30 cellular contexts compared by ENCODE assay signal in the genomic region with DNA sequence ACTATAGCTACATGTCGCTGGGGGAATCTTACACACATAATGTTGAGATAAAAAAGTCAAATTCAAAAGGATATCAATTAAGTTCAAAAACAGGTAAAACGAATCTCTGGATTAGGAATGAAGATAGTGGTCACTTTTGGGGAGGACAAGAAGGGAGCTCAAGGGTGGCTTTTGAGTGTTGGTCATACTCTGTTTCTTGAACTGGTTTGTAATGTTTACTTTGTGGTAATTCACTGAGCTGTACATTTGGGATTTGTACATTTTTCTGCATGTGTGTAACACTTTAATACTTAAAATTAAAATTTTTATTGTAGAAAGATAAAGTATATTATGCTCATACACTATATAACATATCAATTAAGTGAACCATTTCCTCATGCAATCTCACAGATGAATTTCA.
"Had no signal": no experiment of that assay in that cellular context is flagged by ENCODE, and none has a peak within 500 bp of the region (broad histone marks: within the 10 kb centered on the region; RNA-seq: fewer than 3 reads in every experiment).

No MANE protein-coding gene starts in this region.

- H3K27me3 Mint-ChIP-seq: naive B cell; natural killer cell treated with Interleukin-12 subunit alpha and Interleukin-12 subunit beta and Interleukin-15 and Interleukin-18, amount 100 ng/mL, for 72 hours had no signal

- DNase-seq: dorsolateral prefrontal cortex; effector CD4-positive, alpha-beta T cell; foreskin melanocyte; glutamatergic neuron; heart right ventricle; hypothalamus; immature natural killer cell; kidney; mesenchymal stem cell; mucosa of descending colon; naive B cell; nucleus accumbens; stimulated activated CD4-positive, alpha-beta T cell treated with anti-CD3 and anti-CD28 coated beads, Interleukin-12 subunit alpha, Interleukin-12 subunit beta, amount 100 ng/mL, for 4 hours; stimulated activated CD4-positive, alpha-beta T cell treated with anti-CD3 and anti-CD28 coated beads, Interleukin-1b, Interleukin-23, amount 100 ng/mL, for 48 hours; stimulated activated CD4-positive, alpha-beta T cell treated with anti-CD3 and anti-CD28 coated beads, Interleukin-4, amount 100 ng/mL, for 1 hour; stimulated activated CD8-positive, alpha-beta memory T cell treated with anti-CD3 and anti-CD28 coated beads, Interleukin-4, amount 100 ng/mL, for 48 hours; stimulated activated naive CD4-positive, alpha-beta T cell treated with Interleukin-2 at 50 U/mL for 16 hours; stomach; thyroid gland; trophoblast cell had no signal

- FAIRE-seq: colon, kidney had no signal

- H3K27ac Mint-ChIP-seq: mesothelial cell of epicardium; naive B cell; natural killer cell treated with Interleukin-12 subunit alpha and Interleukin-12 subunit beta and Interleukin-15 and Interleukin-18, amount 100 ng/mL, for 72 hours had no signal

- H3K4me1 Mint-ChIP-seq: mesothelial cell of epicardium had no signal

- H3K27me3 ChIP-seq: dorsolateral prefrontal cortex, heart right ventricle, right atrium auricular region, stomach, thyroid gland, vagina had no signal

- H3K36me3 ChIP-seq: prostate gland, right atrium auricular region, thyroid gland had no signal

- H3K4me1 ChIP-seq: heart right ventricle, prostate gland, right atrium auricular region, stomach, thyroid gland, vagina had no signal

- H3K4me3 ChIP-seq: dorsolateral prefrontal cortex, heart right ventricle, mucosa of descending colon, prostate gland, right atrium auricular region, smooth muscle cell, stomach, thyroid gland, vagina had no signal

- H3K9me3 Mint-ChIP-seq: immature natural killer cell; natural killer cell treated with Interleukin-12 subunit alpha and Interleukin-12 subunit beta and Interleukin-15 and Interleukin-18, amount 100 ng/mL, for 72 hours had no signal

- H3K27ac ChIP-seq: dorsolateral prefrontal cortex, heart right ventricle, prostate gland, right atrium auricular region, stomach, thyroid gland, vagina had no signal

- H3K4me3 Mint-ChIP-seq: immature natural killer cell; mesothelial cell of epicardium; naive B cell; natural killer cell treated with Interleukin-12 subunit alpha and Interleukin-12 subunit beta and Interleukin-15 and Interleukin-18, amount 100 ng/mL, for 72 hours had no signal

- H3K9me3 ChIP-seq: heart right ventricle, mucosa of descending colon, prostate gland, right atrium auricular region, stomach, thyroid gland, vagina had no signal

- ATAC-seq: esophagus mucosa; heart right ventricle; left lobe of liver; mucosa of descending colon; natural killer cell treated with Interleukin-12 subunit alpha and Interleukin-12 subunit beta and Interleukin-15 and Interleukin-18, amount 100 ng/mL, for 72 hours; sciatic nerve had no signal
